9 cellular contexts compared by ENCODE assay signal in genomic region chr2:205868773-205869333, GRCh38.
DNase-seq lines count a peak whose midpoint lies in the region; ATAC-seq and TF ChIP-seq lines count a peak whose summit lies in the region.
"Had no signal": no experiment of that assay in that cellular context is flagged by ENCODE, and none has a peak within 500 bp of the region (broad histone marks: within the 10 kb centered on the region; RNA-seq: fewer than 3 reads in every experiment).

No MANE protein-coding gene starts in this region.

- H3K36me3 ChIP-seq in SK-N-SH (replicated peaks in 1 of 2; ENCODE audit: control insufficient read depth in 1 of 2, insufficient read depth in 2 of 2, low read length in 1 of 2) (no peaks in the 10 kb centered on the region), WERI-Rb-1 (no peaks in the 10 kb centered on the region), GM23248 (ENCODE audit: low read depth) (no peaks in the 10 kb centered on the region)
- H3K36me3 ChIP-seq: heart right ventricle had no signal

- H3K4me3 ChIP-seq in SK-N-SH (ENCODE audit: low read depth in 2 of 2, low read length in 1 of 2) (no peak overlapping the region), WERI-Rb-1 (ENCODE audit: low read depth, low read length) (no peak overlapping the region), GM23248 (no peak overlapping the region)
- H3K4me3 ChIP-seq: heart right ventricle had no signal

- H3K79me2 ChIP-seq in SK-N-SH (ENCODE audit: insufficient read depth) (no peaks in the 10 kb centered on the region), GM23248 (ENCODE audit: insufficient read depth) (no peaks in the 10 kb centered on the region)

- H3K27ac ChIP-seq in SK-N-SH (ENCODE audit: low read depth in 2 of 2, low read length in 1 of 2) = no peak overlapping the region
- no peak overlapping the region for H3K27ac ChIP-seq in WERI-Rb-1
- no peak overlapping the region for H3K27ac ChIP-seq in GM23248
- H3K27ac ChIP-seq: heart right ventricle had no signal

- H3K9me2 ChIP-seq in SK-N-SH (no peaks in the 10 kb centered on the region), GM23248 (ENCODE audit: insufficient read depth) (no peaks in the 10 kb centered on the region)

- H3F3A ChIP-seq in SK-N-SH (replicated peaks; ENCODE audit: insufficient read depth) = no peaks in the 10 kb centered on the region
- no peaks in the 10 kb centered on the region for H3F3A ChIP-seq in GM23248 (ENCODE audit: insufficient read depth)

- H3K4me2 ChIP-seq in SK-N-SH (no peak overlapping the region), GM23248 (ENCODE audit: unreplicated experiment) (no peak overlapping the region)

- intact Hi-C loops in head of caudate nucleus (cut with DNase I) = no loop called here

- in situ Hi-C loops in GM23248 (cut with MboI) = no loop called here

- POLR2A ChIA-PET in SK-N-SH (lab: Yijun Ruan, JAX) = no interaction called here

- ATAC-seq in HG02571 (IDR thresholded peaks at IDR 0.05; ENCODE audit: unreplicated experiment) = peak; percentile 76

- TF ChIP-seq CTCF in SK-N-SH (IDR thresholded peaks at IDR 0.05) (no peak), WERI-Rb-1 (IDR thresholded peaks at IDR 0.05; ENCODE audit: low read depth, low read length) (no peak)

- TF ChIP-seq RAD21 in SK-N-SH (IDR thresholded peaks at IDR 0.05; ENCODE audit: low read length) = no peak

- DNase-seq in GM03348 (ENCODE audit: low spot score) = peak; percentile 42
- DNase-seq in SK-N-SH = no peak
- DNase-seq in kidney tubule cell (ENCODE audit: low spot score) = peak; percentile 85
- no peak for DNase-seq in WERI-Rb-1
- DNase-seq in head of caudate nucleus = no peak
- no peak for DNase-seq in NCI-H1417 treated with DMSO at 0.1 percent for 48 hours (lab: John Stamatoyannopoulos, UW)
- no peak for DNase-seq in GM23248
- DNase-seq: heart right ventricle had no signal

- no peaks in the 10 kb centered on the region for H3K27me3 ChIP-seq in SK-N-SH (ENCODE audit: insufficient read depth)
- H3K27me3 ChIP-seq in WERI-Rb-1 (ENCODE audit: insufficient read depth, low read depth, severe bottlenecking) = no peaks in the 10 kb centered on the region
- no peaks in the 10 kb centered on the region for H3K27me3 ChIP-seq in GM23248 (replicated peaks; ENCODE audit: insufficient read depth)

- H4K20me1 ChIP-seq in SK-N-SH (ENCODE audit: insufficient read depth) (no peaks in the 10 kb centered on the region), GM23248 (ENCODE audit: insufficient read depth) (no peaks in the 10 kb centered on the region)

- TF ChIP-seq EP300 in SK-N-SH (IDR thresholded peaks at IDR 0.05; ENCODE audit: borderline replicate concordance in 1 of 2, low read depth in 1 of 2, low read length in 1 of 2) = no peak

- H2AFZ ChIP-seq in SK-N-SH (ENCODE audit: low read depth) (no peak overlapping the region), GM23248 (no peak overlapping the region)

- H3K9ac ChIP-seq in SK-N-SH (no peak overlapping the region), GM23248 (no peak overlapping the region)

- H3K9me3 ChIP-seq in SK-N-SH (no peaks in the 10 kb centered on the region), WERI-Rb-1 (ENCODE audit: severe bottlenecking) (peaks cover 3% of the 10 kb centered on the region), GM23248 (ENCODE audit: low read depth) (no peaks in the 10 kb centered on the region)
- H3K9me3 ChIP-seq: heart right ventricle had no signal

- CTCF ChIA-PET in SK-N-SH (lab: Yijun Ruan, JAX) = no interaction called here

- H3K4me1 ChIP-seq in SK-N-SH (ENCODE audit: control insufficient read depth in 1 of 2, insufficient read depth in 2 of 2, low read depth in 1 of 2, low read length in 1 of 2) (peaks cover 0 to 14% of the 10 kb centered on the region in 2 experiments; a peak in 1 of 4 replicates), GM23248 (ENCODE audit: insufficient read depth) (no peaks in the 10 kb centered on the region)

- WGBS in SK-N-SH (ENCODE audit: low lambda C conversion rate) = 60% methylated on average over 8 of the region's 8 CpGs
- WGBS in GM23248 (ENCODE audit: low coverage in 1 of 2, low lambda C conversion rate in 2 of 2, missing lambda C conversion rate in 2 of 2), 2 experiments = 75 to 79% methylated on average over 8 of the region's 8 CpGs

TF ChIP-seq in SK-N-SH, 30 proteins besides CTCF, POLR2A, EP300 and RAD21:
- TF ChIP-seq ZBTB33 (IDR thresholded peaks at IDR 0.05; ENCODE audit: borderline replicate concordance, low read depth) (no peak), RCOR1 (IDR thresholded peaks at IDR 0.05; ENCODE audit: low read length) (no peak), USF1 (IDR thresholded peaks at IDR 0.05; ENCODE audit: borderline replicate concordance, low read depth) (peak; percentile 41; the same call in 1 of the 2 replicates)

Comparison
In these comparisons a context has a peak if more than half of its experiments do, and no peak if none do; other contexts are left out.
1. DNase-seq: peak in GM03348 (single experiment) and kidney tubule cell (single experiment); none in SK-N-SH (single experiment), WERI-Rb-1 (single experiment), head of caudate nucleus (0 of 42), NCI-H1417 treated with DMSO at 0.1 percent for 48 hours (single experiment) and GM23248 (single experiment).